8 cellular contexts compared by ENCODE assay signal in genomic region chr6:24910331-24910849, GRCh38. TPM values are rescaled to one million over a fixed set of nuclear protein-coding genes. Genes with fewer than 3 reads are reported as not detected.
DNase-seq lines count a peak whose midpoint lies in the region; ATAC-seq and TF ChIP-seq lines count a peak whose summit lies in the region.

No MANE protein-coding gene starts in this region.

- no peaks in the 10 kb centered on the region for H3K27me3 Mint-ChIP-seq in activated CD8-positive, alpha-beta T cell treated with anti-CD3 and anti-CD28 coated beads for 36 hours

- H3K9me3 ChIP-seq in neutrophil: no peaks in the 10 kb centered on the region

- POLR2A ChIA-PET in activated CD8-positive, alpha-beta T cell treated with anti-CD3 and anti-CD28 coated beads for 36 hours (lab: Charles Lee): interaction anchor here (0.8 to 8.6 kb wide), 16 partner anchors 10 to 81 kb away, joined by 3 to 191 read pairs (median 10); partner anchors contain the start of gene RIPOR2

- peak; percentile 44 for TF ChIP-seq CTCF in activated CD8-positive, alpha-beta T cell treated with anti-CD3 and anti-CD28 coated beads for 36 hours (IDR thresholded peaks at IDR 0.05)
- TF ChIP-seq CTCF in fibroblast of pulmonary artery (IDR thresholded peaks at IDR 0.05; ENCODE audit: low read length, missing control alignments): peak; percentile 4
- TF ChIP-seq CTCF in neutrophil (IDR thresholded peaks at IDR 0.05): no peak

- peak overlapping the region; percentile 97 for H3K4me3 Mint-ChIP-seq in activated CD8-positive, alpha-beta T cell treated with anti-CD3 and anti-CD28 coated beads for 36 hours

- ATAC-seq in GM18502 (IDR thresholded peaks at IDR 0.05; ENCODE audit: poor library complexity, unreplicated experiment) (peak; percentile 59), HG03066 (IDR thresholded peaks at IDR 0.05; ENCODE audit: low read depth, unreplicated experiment) (peak; percentile 59), HG03460 (IDR thresholded peaks at IDR 0.05; ENCODE audit: unreplicated experiment) (no peak)
- ATAC-seq in activated CD8-positive, alpha-beta T cell treated with anti-CD3 and anti-CD28 coated beads for 36 hours: peak; percentile 43

- no peaks in the 10 kb centered on the region for H3K9me3 Mint-ChIP-seq in activated CD8-positive, alpha-beta T cell treated with anti-CD3 and anti-CD28 coated beads for 36 hours

- H3K4me1 ChIP-seq in neutrophil (ENCODE audit: control insufficient read depth in 1 of 2, insufficient read depth in 1 of 2, low read depth in 1 of 2, low read length in 1 of 2): peaks cover 86 to 99% of the 10 kb centered on the region in 2 experiments

- intact Hi-C loops in activated CD8-positive, alpha-beta T cell treated with anti-CD3 and anti-CD28 coated beads for 36 hours (cut with micrococcal nuclease): no loop called here

- no peaks in the 10 kb centered on the region for H3K27me3 ChIP-seq in neutrophil

- peaks cover 97% of the 10 kb centered on the region for H3K36me3 ChIP-seq in neutrophil

- peaks cover 73% of the 10 kb centered on the region for H3K4me1 Mint-ChIP-seq in activated CD8-positive, alpha-beta T cell treated with anti-CD3 and anti-CD28 coated beads for 36 hours (ENCODE audit: low read depth)

- peak overlapping the region; percentile 96 for H3K27ac Mint-ChIP-seq in activated CD8-positive, alpha-beta T cell treated with anti-CD3 and anti-CD28 coated beads for 36 hours

- peaks cover 29% of the 10 kb centered on the region for H3K36me3 Mint-ChIP-seq in activated CD8-positive, alpha-beta T cell treated with anti-CD3 and anti-CD28 coated beads for 36 hours (ENCODE audit: low read depth)

- H3K27ac ChIP-seq in neutrophil: peak overlapping the region; percentile 85

- DNase-seq in activated CD8-positive, alpha-beta T cell treated with anti-CD3 and anti-CD28 coated beads for 36 hours: peak; percentile 65
- no peak for DNase-seq in fibroblast of pulmonary artery (ENCODE audit: low read depth)
- DNase-seq in mucosa of gallbladder (ENCODE audit: low spot score): no peak
- no peak for DNase-seq in OCI-M2 (lab: John Stamatoyannopoulos, UW; ENCODE audit: unreplicated experiment)

- peak overlapping the region; percentile 63 for H3K4me3 ChIP-seq in fibroblast of pulmonary artery (replicated peaks; ENCODE audit: low read depth, low read length)
- H3K4me3 ChIP-seq in neutrophil (ENCODE audit: low read depth in 1 of 2, low read length in 1 of 2): peak overlapping the region; percentile 70 to 79

- CTCF ChIA-PET in activated CD8-positive, alpha-beta T cell treated with anti-CD3 and anti-CD28 coated beads for 36 hours (lab: Charles Lee): interaction anchor here (0.7 to 15.2 kb wide), 27 partner anchors 9 to 161 kb away, joined by 3 to 237 read pairs (median 9); partner anchors contain the start of gene RIPOR2

RNA-seq across cellular contexts. Expression of gene RIPOR2, which starts 25.4 kb away (rescaled TPM):
- 10 to 100 TPM; 88.3 to 96.3 TPM for total RNA-seq in activated CD8-positive, alpha-beta T cell treated with anti-CD3 and anti-CD28 coated beads for 36 hours
- total RNA-seq in mucosa of gallbladder: 3.2 TPM

Comparison
In these comparisons a context has a peak if more than half of its experiments do, and no peak if none do; other contexts are left out.
1. RNA of gene RIPOR2, which starts 25.4 kb away (total RNA-seq): 88.3 to 96.3 TPM in activated CD8-positive, alpha-beta T cell treated with anti-CD3 and anti-CD28 coated beads for 36 hours; 3.2 TPM in mucosa of gallbladder (single experiment); every median in the first group is over 10 times any median in the second.